20 cellular contexts compared by ENCODE assay signal in the genomic region with DNA sequence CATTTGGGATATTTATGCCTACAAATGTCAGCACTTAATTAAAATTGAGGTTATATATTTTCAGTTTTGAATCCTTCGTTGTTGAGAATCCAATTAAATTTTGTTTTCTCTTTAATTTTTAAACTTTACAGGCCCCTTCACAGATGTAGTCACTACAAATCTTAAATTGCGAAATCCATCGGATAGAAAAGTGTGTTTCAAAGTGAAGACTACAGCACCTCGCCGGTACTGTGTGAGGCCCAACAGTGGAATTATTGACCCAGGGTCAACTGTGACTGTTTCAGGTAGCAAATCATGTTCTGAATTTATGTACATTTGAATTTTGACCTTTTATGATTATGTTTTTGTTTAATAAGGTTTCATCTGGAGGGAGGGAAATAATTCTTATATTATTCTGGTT. TPM values are rescaled to one million over a fixed set of nuclear protein-coding genes. Genes with fewer than 3 reads are reported as not detected.
"Had no signal": no experiment of that assay in that cellular context is flagged by ENCODE, and none has a peak within 500 bp of the region (broad histone marks: within the 10 kb centered on the region; RNA-seq: fewer than 3 reads in every experiment).

No MANE protein-coding gene starts in this region.

- DNase-seq: activated CD4-positive, alpha-beta T cell treated with anti-CD3 and anti-CD28 coated beads, Interleukin-2, amount 50 U/mL, for 4 hours; activated naive CD4-positive, alpha-beta T cell; central memory CD4-positive, alpha-beta T cell; colonic mucosa; left ventricle myocardium superior; stimulated activated CD4-positive, alpha-beta T cell treated with anti-CD3 and anti-CD28 coated beads, Interleukin-1b, Interleukin-23, amount 100 ng/mL, for 48 hours; stimulated activated CD8-positive, alpha-beta memory T cell treated with anti-CD3 and anti-CD28 coated beads, Interleukin-4, amount 100 ng/mL, for 48 hours; stimulated activated naive CD4-positive, alpha-beta T cell; substantia nigra; T-helper 2 cell; tibial artery; WERI-Rb-1 had no signal

- H3K9me3 Mint-ChIP-seq: activated T-helper 17 cell treated with anti-CD3 and anti-CD28 coated beads, Interleukin-2, amount 50 U/mL, for 72 hours; brain; memory B cell; neural crest cell had no signal

- H3K27me3 Mint-ChIP-seq: activated T-helper 17 cell treated with anti-CD3 and anti-CD28 coated beads, Interleukin-2, amount 50 U/mL, for 72 hours; brain; memory B cell had no signal

- H3K9ac ChIP-seq: parathyroid adenoma had no signal

- ATAC-seq: activated T-helper 17 cell treated with anti-CD3 and anti-CD28 coated beads, Interleukin-2, amount 50 U/mL, for 72 hours; left ventricle myocardium superior had no signal

- H3K4me3 Mint-ChIP-seq: activated T-helper 17 cell treated with anti-CD3 and anti-CD28 coated beads, Interleukin-2, amount 50 U/mL, for 72 hours; brain; memory B cell; neural crest cell had no signal

- H3K4me1 ChIP-seq: colonic mucosa had no signal

- H3K4me3 ChIP-seq: colonic mucosa, tibial artery had no signal

- H3K9me3 ChIP-seq: colonic mucosa, tibial artery had no signal

- H3K27ac ChIP-seq: colonic mucosa, parathyroid adenoma, tibial artery, WERI-Rb-1 had no signal

- H3K36me3 ChIP-seq: colonic mucosa had no signal

- H3K27me3 ChIP-seq: colonic mucosa, tibial artery had no signal

RNA-seq across cellular contexts. Expression of gene TXNDC2, which starts 45.9 kb away (rescaled TPM):
- total RNA-seq: activated T-helper 17 cell treated with anti-CD3 and anti-CD28 coated beads, Interleukin-2, amount 50 U/mL, for 72 hours; colonic mucosa; frontal cortex; kidney epithelial cell; left ventricle myocardium superior; neural crest cell; renal cortical epithelial cell had no signal
